17 cellular contexts compared by ENCODE assay signal in the genomic region with DNA sequence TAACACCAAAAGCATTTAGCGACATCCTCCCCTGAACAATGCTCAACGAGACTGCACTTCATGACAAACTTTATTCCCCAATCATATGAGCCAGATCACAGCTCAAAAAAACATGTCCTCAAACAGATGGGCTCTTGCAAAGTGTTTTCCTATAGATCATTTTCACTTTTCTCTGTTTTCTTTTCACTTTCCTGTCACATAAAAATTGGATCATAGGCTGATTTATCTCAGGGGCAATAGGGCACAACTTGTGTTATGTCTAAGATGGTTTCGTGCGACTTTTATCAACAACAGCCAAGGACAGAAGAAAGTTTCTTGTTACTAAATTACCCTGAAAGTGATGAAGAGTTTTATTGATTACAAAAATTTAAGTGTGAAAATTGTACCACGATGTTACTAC.
DNase-seq lines count a peak whose midpoint lies in the region; ATAC-seq, FAIRE-seq and TF ChIP-seq lines count a peak whose summit lies in the region.
"Had no signal": no experiment of that assay in that cellular context is flagged by ENCODE, and none has a peak within 500 bp of the region (broad histone marks: within the 10 kb centered on the region; RNA-seq: fewer than 3 reads in every experiment).

No MANE protein-coding gene starts in this region.

- DNase-seq in NCI-H2171 (lab: John Stamatoyannopoulos, UW) (peak; percentile 5), SJCRH30 (no peak), mesothelial cell of epicardium (ENCODE audit: low spot score in 2 of 2, unreplicated experiment in 2 of 2) (no peak), pancreas (no peak), natural killer cell (no peak)
- DNase-seq in stimulated activated CD4-positive, alpha-beta T cell treated with anti-CD3 and anti-CD28 coated beads, Interleukin-1b, Interleukin-23, amount 100 ng/mL, for 48 hours: no peak
- DNase-seq: Caco-2; CD8-positive, alpha-beta memory T cell; DND-41; GDM1 had no signal

- no peaks in the 10 kb centered on the region for H3K27me3 Mint-ChIP-seq in mesothelial cell of epicardium (ENCODE audit: low read depth)
- H3K27me3 Mint-ChIP-seq in natural killer cell (ENCODE audit: low read depth in 2 of 2): peaks cover 8 to 11% of the 10 kb centered on the region in 2 donors

- H3K4me1 ChIP-seq in HEK293 (ENCODE audit: control insufficient read depth, insufficient read depth, low read length) (peaks cover 8% of the 10 kb centered on the region), SJCRH30 (peaks cover 25% of the 10 kb centered on the region), pancreas (no peaks in the 10 kb centered on the region)
- H3K4me1 ChIP-seq: A549 had no signal

- H3K27me3 ChIP-seq in SJCRH30: no peaks in the 10 kb centered on the region
- H3K27me3 ChIP-seq in pancreas: peaks cover 0 to 3% (median 0%) of the 10 kb centered on the region in 4 donors

- H3K4me3 Mint-ChIP-seq in mesothelial cell of epicardium (no peak overlapping the region), natural killer cell (no peak overlapping the region)
- H3K4me3 Mint-ChIP-seq: CD8-positive, alpha-beta memory T cell had no signal

- CTCF ChIA-PET in HEK293 (lab: Yijun Ruan, JAX): interaction anchor here (1.6 kb wide), 1 partner anchor 12 kb away, joined by 3 read pairs; no protein-coding TSS in a partner anchor

- H3K27ac ChIP-seq in HEK293 (ENCODE audit: extremely low read depth, low read depth, low read length) (no peak overlapping the region; the same call in 1 of the 2 replicates), SJCRH30 (peak overlapping the region; percentile 29; the same call in 1 of the 2 replicates), pancreas (no peak overlapping the region)
- H3K27ac ChIP-seq: A549, HL-60 had no signal

- H3K27ac Mint-ChIP-seq in mesothelial cell of epicardium (peak overlapping the region; percentile 13), natural killer cell (no peak overlapping the region)
- H3K27ac Mint-ChIP-seq: CD8-positive, alpha-beta memory T cell had no signal

- peaks cover 20% of the 10 kb centered on the region for H3K4me1 Mint-ChIP-seq in mesothelial cell of epicardium
- H3K4me1 Mint-ChIP-seq in natural killer cell: no peaks in the 10 kb centered on the region
- H3K4me1 Mint-ChIP-seq: CD8-positive, alpha-beta memory T cell had no signal

- H3K36me3 Mint-ChIP-seq in mesothelial cell of epicardium: no peaks in the 10 kb centered on the region
- no peaks in the 10 kb centered on the region for H3K36me3 Mint-ChIP-seq in natural killer cell
- H3K36me3 Mint-ChIP-seq: CD8-positive, alpha-beta memory T cell had no signal

- H3K9me3 Mint-ChIP-seq in mesothelial cell of epicardium (no peaks in the 10 kb centered on the region), natural killer cell (no peaks in the 10 kb centered on the region)

- H3K36me3 ChIP-seq in HEK293 (ENCODE audit: control insufficient read depth in 2 of 2, insufficient read depth in 1 of 2, low read length in 2 of 2) (no peaks in the 10 kb centered on the region), SJCRH30 (no peaks in the 10 kb centered on the region), pancreas (no peaks in the 10 kb centered on the region)
- H3K36me3 ChIP-seq: HAP-1 had no signal

- intact Hi-C loops in pancreas (cut with DNase I) (no loop called here), natural killer cell (cut with micrococcal nuclease) (no loop called here)

- 54 to 58% methylated on average over 5 of the region's 5 CpGs for WGBS in pancreas, 2 donors

- TF ChIP-seq CTCF in HEK293 (tag by site-specific recombination; IDR thresholded peaks at IDR 0.05) (no peak), mesothelial cell of epicardium (IDR thresholded peaks at IDR 0.05; ENCODE audit: unreplicated experiment) (no peak), pancreas (IDR thresholded peaks at IDR 0.05) (no peak), natural killer cell (IDR thresholded peaks at IDR 0.05) (no peak)

- no peak for ATAC-seq in HG03280 (IDR thresholded peaks at IDR 0.05; ENCODE audit: unreplicated experiment)
- no peak for ATAC-seq in pancreas
- no peak for ATAC-seq in natural killer cell
- ATAC-seq: A549 had no signal

- no peaks in the 10 kb centered on the region for H3K9me3 ChIP-seq in HEK293 (ENCODE audit: control insufficient read depth, insufficient read depth, low read depth, low read length)
- no peaks in the 10 kb centered on the region for H3K9me3 ChIP-seq in SJCRH30 (replicated peaks)
- no peaks in the 10 kb centered on the region for H3K9me3 ChIP-seq in pancreas
- H3K9me3 ChIP-seq: A549, Caco-2, HAP-1 had no signal

- POLR2A ChIA-PET in HEK293 (lab: Yijun Ruan, JAX): no interaction called here

- FAIRE-seq in pancreas (lab: Jason Lieb, UNC): no peak
- FAIRE-seq: A549, GM12892, H1 had no signal

- H3K4me3 ChIP-seq in HEK293 (ENCODE audit: low read depth, low read length): no peak overlapping the region
- no peak overlapping the region for H3K4me3 ChIP-seq in SJCRH30
- no peak overlapping the region for H3K4me3 ChIP-seq in pancreas
- H3K4me3 ChIP-seq: A549, HAP-1 had no signal

TF ChIP-seq in HEK293, 187 proteins besides CTCF, POLR2A, EP300 and RAD21:
- TF ChIP-seq, protein P1, sequence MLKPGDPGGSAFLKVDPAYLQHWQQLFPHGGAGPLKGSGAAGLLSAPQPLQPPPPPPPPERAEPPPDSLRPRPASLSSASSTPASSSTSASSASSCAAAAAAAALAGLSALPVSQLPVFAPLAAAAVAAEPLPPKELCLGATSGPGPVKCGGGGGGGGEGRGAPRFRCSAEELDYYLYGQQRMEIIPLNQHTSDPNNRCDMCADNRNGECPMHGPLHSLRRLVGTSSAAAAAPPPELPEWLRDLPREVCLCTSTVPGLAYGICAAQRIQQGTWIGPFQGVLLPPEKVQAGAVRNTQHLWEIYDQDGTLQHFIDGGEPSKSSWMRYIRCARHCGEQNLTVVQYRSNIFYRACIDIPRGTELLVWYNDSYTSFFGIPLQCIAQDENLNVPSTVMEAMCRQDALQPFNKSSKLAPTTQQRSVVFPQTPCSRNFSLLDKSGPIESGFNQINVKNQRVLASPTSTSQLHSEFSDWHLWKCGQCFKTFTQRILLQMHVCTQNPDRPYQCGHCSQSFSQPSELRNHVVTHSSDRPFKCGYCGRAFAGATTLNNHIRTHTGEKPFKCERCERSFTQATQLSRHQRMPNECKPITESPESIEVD (tag by site-specific recombination; IDR thresholded peaks at IDR 0.05): peak; percentile 75
- TF ChIP-seq ZNF843 (tag by site-specific recombination; IDR thresholded peaks at IDR 0.05) (peak; percentile 51; the same call in 1 of the 2 replicates), ZNF560 (tag by site-specific recombination; IDR thresholded peaks at IDR 0.05; ENCODE audit: borderline replicate concordance) (no peak), ZNF311 (tag by site-specific recombination; IDR thresholded peaks at IDR 0.05; ENCODE audit: borderline replicate concordance) (no peak), PRDM1 (tag by site-specific recombination; IDR thresholded peaks at IDR 0.05) (peak; percentile 61)
- TF ChIP-seq, protein P2, sequence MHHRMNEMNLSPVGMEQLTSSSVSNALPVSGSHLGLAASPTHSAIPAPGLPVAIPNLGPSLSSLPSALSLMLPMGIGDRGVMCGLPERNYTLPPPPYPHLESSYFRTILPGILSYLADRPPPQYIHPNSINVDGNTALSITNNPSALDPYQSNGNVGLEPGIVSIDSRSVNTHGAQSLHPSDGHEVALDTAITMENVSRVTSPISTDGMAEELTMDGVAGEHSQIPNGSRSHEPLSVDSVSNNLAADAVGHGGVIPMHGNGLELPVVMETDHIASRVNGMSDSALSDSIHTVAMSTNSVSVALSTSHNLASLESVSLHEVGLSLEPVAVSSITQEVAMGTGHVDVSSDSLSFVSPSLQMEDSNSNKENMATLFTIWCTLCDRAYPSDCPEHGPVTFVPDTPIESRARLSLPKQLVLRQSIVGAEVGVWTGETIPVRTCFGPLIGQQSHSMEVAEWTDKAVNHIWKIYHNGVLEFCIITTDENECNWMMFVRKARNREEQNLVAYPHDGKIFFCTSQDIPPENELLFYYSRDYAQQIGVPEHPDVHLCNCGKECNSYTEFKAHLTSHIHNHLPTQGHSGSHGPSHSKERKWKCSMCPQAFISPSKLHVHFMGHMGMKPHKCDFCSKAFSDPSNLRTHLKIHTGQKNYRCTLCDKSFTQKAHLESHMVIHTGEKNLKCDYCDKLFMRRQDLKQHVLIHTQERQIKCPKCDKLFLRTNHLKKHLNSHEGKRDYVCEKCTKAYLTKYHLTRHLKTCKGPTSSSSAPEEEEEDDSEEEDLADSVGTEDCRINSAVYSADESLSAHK (tag by site-specific recombination; IDR thresholded peaks at IDR 0.05): 0 out of 2 replicates have a peak, but pooled peaks have one; percentile 12
- TF ChIP-seq, protein P3, sequence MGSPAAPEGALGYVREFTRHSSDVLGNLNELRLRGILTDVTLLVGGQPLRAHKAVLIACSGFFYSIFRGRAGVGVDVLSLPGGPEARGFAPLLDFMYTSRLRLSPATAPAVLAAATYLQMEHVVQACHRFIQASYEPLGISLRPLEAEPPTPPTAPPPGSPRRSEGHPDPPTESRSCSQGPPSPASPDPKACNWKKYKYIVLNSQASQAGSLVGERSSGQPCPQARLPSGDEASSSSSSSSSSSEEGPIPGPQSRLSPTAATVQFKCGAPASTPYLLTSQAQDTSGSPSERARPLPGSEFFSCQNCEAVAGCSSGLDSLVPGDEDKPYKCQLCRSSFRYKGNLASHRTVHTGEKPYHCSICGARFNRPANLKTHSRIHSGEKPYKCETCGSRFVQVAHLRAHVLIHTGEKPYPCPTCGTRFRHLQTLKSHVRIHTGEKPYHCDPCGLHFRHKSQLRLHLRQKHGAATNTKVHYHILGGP (tag by site-specific recombination; IDR thresholded peaks at IDR 0.05): 0 out of 2 replicates have a peak, but pooled peaks have one; percentile 12
